8 cellular contexts compared by ENCODE assay signal in genomic region chr3:124834723-124835718, GRCh38. TPM values are rescaled to one million over a fixed set of nuclear protein-coding genes. Genes with fewer than 3 reads are reported as not detected.
DNase-seq lines count a peak whose midpoint lies in the region; ATAC-seq, FAIRE-seq and TF ChIP-seq lines count a peak whose summit lies in the region.

No MANE protein-coding gene starts in this region.

- intact Hi-C loops in right lobe of liver (cut with DNase I) = loop anchor here in 1 of 2 donors (10.0 kb wide), 1 partner anchor 50 kb away; the partner anchor contains the start of gene ITGB5

- no peaks in the 10 kb centered on the region for H3K9me3 ChIP-seq in right lobe of liver

- TF ChIP-seq POLR2A in right lobe of liver (IDR thresholded peaks at IDR 0.05) (peak; percentile 87), H54 (IDR thresholded peaks at IDR 0.05; ENCODE audit: low read depth, low read length) (no peak)

- no peak for FAIRE-seq in H54 (lab: Jason Lieb, UNC)

- H3K27me3 ChIP-seq in right lobe of liver = no peaks in the 10 kb centered on the region

- no peaks in the 10 kb centered on the region for H3K36me3 ChIP-seq in right lobe of liver

- H3K4me1 ChIP-seq in right lobe of liver = peaks cover 0 to 60% (median 42%) of the 10 kb centered on the region in 4 donors

- ATAC-seq in GM18498 (IDR thresholded peaks at IDR 0.05; ENCODE audit: unreplicated experiment) = peak; percentile 92
- peak; percentile 94 for ATAC-seq in HG02763 (IDR thresholded peaks at IDR 0.05; ENCODE audit: unreplicated experiment)
- peak; percentile 47 to 68 (median 58) for ATAC-seq in right lobe of liver

- TF ChIP-seq CTCF in VCaP (conservative IDR thresholded peaks at IDR 0.05) = no peak
- no peak for TF ChIP-seq CTCF in cardiac fibroblast (IDR thresholded peaks at IDR 0.05; ENCODE audit: low read depth, low read length)
- peak in 1 of 4 donors; percentile 16 for TF ChIP-seq CTCF in right lobe of liver (IDR thresholded peaks at IDR 0.05)

- H3K4me3 ChIP-seq in cardiac fibroblast (replicated peaks in 1 of 2; ENCODE audit: low read depth in 2 of 2, low read length in 2 of 2) (no peak overlapping the region), right lobe of liver (peak overlapping the region in 2 of 3 donors; percentile 35 to 46)

- H3K27ac ChIP-seq in VCaP (peak overlapping the region; percentile 95), right lobe of liver (peak overlapping the region; percentile 81 to 95 (median 82))

- DNase-seq in NCI-H1417 treated with DMSO at 0.1 percent for 48 hours (lab: John Stamatoyannopoulos, UW) (peak; percentile 57), cardiac fibroblast (ENCODE audit: low read depth in 2 of 2) (peak; percentile 83 to 89), right lobe of liver (peak; percentile 65 to 94 (median 89)), H54 (ENCODE audit: insufficient read length, low spot score) (no peak)
- DNase-seq in stimulated activated CD8-positive, alpha-beta memory T cell treated with anti-CD3 and anti-CD28 coated beads, Interleukin-4, amount 100 ng/mL, for 24 hours (ENCODE audit: low read depth) = peak; percentile 27

- 10% methylated on average over 11 of the region's 20 CpGs for WGBS in right lobe of liver (ENCODE audit: insufficient coverage, low coverage, low lambda C conversion rate, missing lambda C conversion rate)

RNA-seq across cellular contexts. Expression of gene ITGB5, which starts 52.1 kb away (rescaled TPM):
- total RNA-seq in right lobe of liver = 100 to 1,000 TPM in 3 of 6 experiments, 10 to 100 TPM in 3; 61.3 to 125 (median 98.4) TPM

Comparison
In these comparisons a context has a peak if more than half of its experiments do, and no peak if none do; other contexts are left out.
1. H3K4me3 ChIP-seq: peak in right lobe of liver (2 of 3); none in cardiac fibroblast (0 of 2).
2. Peak in every context shown above with its lines, with median percentiles within 50 percentile points of each other: ATAC-seq.